In the genomic region with DNA sequence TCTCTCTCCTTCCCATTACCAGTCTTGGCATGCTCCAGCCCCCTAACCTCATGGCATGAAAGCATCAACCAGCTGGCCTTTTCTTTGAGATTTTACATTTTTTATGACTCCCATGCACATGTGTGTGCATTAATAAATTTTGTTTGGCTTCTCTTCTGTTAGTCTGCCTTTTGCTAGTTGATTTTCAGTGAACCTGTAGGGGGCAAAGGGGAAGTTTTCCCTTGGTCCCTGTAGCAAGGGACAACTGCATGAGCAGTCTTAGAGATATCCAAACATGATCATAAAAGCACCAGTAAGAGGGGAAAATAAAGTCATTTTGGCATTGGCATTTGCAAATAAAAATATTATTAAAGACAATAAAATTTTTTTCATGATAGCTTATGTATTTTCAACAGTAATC, we compare ENCODE assay signal across 13 cellular contexts.
DNase-seq lines count a peak whose midpoint lies in the region; ATAC-seq, FAIRE-seq and TF ChIP-seq lines count a peak whose summit lies in the region.
"Had no signal": no experiment of that assay in that cellular context is flagged by ENCODE, and none has a peak within 500 bp of the region (broad histone marks: within the 10 kb centered on the region; RNA-seq: fewer than 3 reads in every experiment).

No MANE protein-coding gene starts in this region.

- H3K4me1 ChIP-seq in A549 (no peaks in the 10 kb centered on the region), GM12878 (ENCODE audit: control insufficient read depth, insufficient read depth, low read length) (peaks cover 3% of the 10 kb centered on the region; the same call in 1 of the 2 replicates)
- H3K4me1 ChIP-seq in effector memory CD4-positive, alpha-beta T cell (ENCODE audit: control insufficient read depth, insufficient read depth, low read length, poor library complexity, severe bottlenecking): no peaks in the 10 kb centered on the region
- H3K4me1 ChIP-seq: BLaER1 had no signal

- H3K4me3 ChIP-seq in A549: no peak overlapping the region
- no peak overlapping the region for H3K4me3 ChIP-seq in GM12878
- no peak overlapping the region for H3K4me3 ChIP-seq in effector memory CD4-positive, alpha-beta T cell (ENCODE audit: insufficient read depth, low read depth, low read length, poor library complexity, severe bottlenecking)
- H3K4me3 ChIP-seq: BLaER1 had no signal

- no peak overlapping the region; the same call in 1 of the 2 replicates for H2AFZ ChIP-seq in GM12878 (ENCODE audit: control insufficient read depth, low read depth, low read length)

- no peak for DNase-seq in A549 (ENCODE audit: low read depth in 1 of 2, low spot score in 1 of 2)
- DNase-seq in GM12878 (ENCODE audit: low read depth, low spot score): no peak
- no peak for DNase-seq in effector memory CD4-positive, alpha-beta T cell
- DNase-seq in AG08395 (ENCODE audit: low spot score): no peak
- DNase-seq in NCI-H1930 (lab: John Stamatoyannopoulos, UW): no peak
- no peak for DNase-seq in activated T-cell treated with anti-CD3 and anti-CD28 coated beads, Interleukin-2, amount 50 U/mL, for 1 hour
- DNase-seq: activated CD4-positive, CD25-positive, alpha-beta regulatory T cell treated with anti-CD3 and anti-CD28 coated beads, Interleukin-2, amount 50 U/mL, for 72 hours; left ventricle myocardium superior had no signal

- H3K9ac ChIP-seq in GM12878 (ENCODE audit: control insufficient read depth, insufficient read depth, low read length): no peak overlapping the region
- H3K9ac ChIP-seq: BLaER1 had no signal

- H4K20me1 ChIP-seq in GM12878 (ENCODE audit: control insufficient read depth, insufficient read depth): no peaks in the 10 kb centered on the region
- H4K20me1 ChIP-seq: BLaER1 had no signal

- FAIRE-seq in A549 (lab: Jason Lieb, UNC): no peak
- no peak for FAIRE-seq in GM12878 (lab: Jason Lieb, UNC)
- FAIRE-seq: GM18507 had no signal

- POLR2A ChIA-PET in A549 (lab: Yijun Ruan, JAX) (no interaction called here), GM12878 (lab: Charles Lee) (no interaction called here)

- no peaks in the 10 kb centered on the region for H3K36me3 ChIP-seq in GM12878 (ENCODE audit: control insufficient read depth in 2 of 2, insufficient read depth in 2 of 2, low read length in 1 of 2)
- H3K36me3 ChIP-seq in effector memory CD4-positive, alpha-beta T cell (ENCODE audit: control insufficient read depth, insufficient read depth, low read length): no peaks in the 10 kb centered on the region
- H3K36me3 ChIP-seq: BLaER1 had no signal

- RAD21 ChIA-PET in GM12878 (lab: Charles Lee; ENCODE audit: unreplicated experiment): interaction anchor here (0.7 to 1.8 kb wide), 2 partner anchors 9 to 216 kb away, joined by 4 to 7 read pairs; no protein-coding TSS in a partner anchor

- no peaks in the 10 kb centered on the region for H3K79me2 ChIP-seq in GM12878 (ENCODE audit: control insufficient read depth, insufficient read depth, low read length)

- TF ChIP-seq RAD21 in A549 (conservative IDR thresholded peaks at IDR 0.05 in 1 of 2, IDR thresholded peaks at IDR 0.05 in 1 of 2) (no peak), GM12878 (IDR thresholded peaks at IDR 0.05; ENCODE audit: insufficient read depth, low read depth, low read length) (0 out of 2 replicates have a peak, but pooled peaks have one; percentile 8)

- no peaks in the 10 kb centered on the region for H3K27me3 ChIP-seq in GM12878 (replicated peaks in 1 of 2; ENCODE audit: control insufficient read depth in 2 of 2, insufficient read depth in 2 of 2, low read length in 1 of 2)
- H3K27me3 ChIP-seq in effector memory CD4-positive, alpha-beta T cell (replicated peaks; ENCODE audit: control insufficient read depth, insufficient read depth, low read length, poor library complexity, severe bottlenecking): no peaks in the 10 kb centered on the region
- H3K27me3 ChIP-seq: BLaER1 had no signal

- in situ Hi-C loops in GM12878 (cut with MboI): no loop called here

- TF ChIP-seq POLR2A in A549 (IDR thresholded peaks at IDR 0.05; ENCODE audit: low read length) (no peak), GM12878 (IDR thresholded peaks at IDR 0.05; ENCODE audit: low read depth, low read length) (no peak)

- TF ChIP-seq CTCF in A549 (IDR thresholded peaks at IDR 0.05) (no peak), GM12878 (IDR thresholded peaks at IDR 0.05 in 2 of 3, conservative IDR thresholded peaks at IDR 0.05 in 1 of 3; ENCODE audit: control insufficient read depth in 2 of 3, extremely low read depth in 1 of 3, insufficient read depth in 1 of 3, low read depth in 3 of 3, low read length in 3 of 3) (peak in 2 of 3 experiments; percentile 31 to 36; a peak in 3 of 6 replicates)

- BruUV-seq in GM12878 (replicated peaks; lab: Mats Ljungman, UMichigan): no TSS peak

- peak; percentile 77 for ATAC-seq in A549
- ATAC-seq in GM19043 (IDR thresholded peaks at IDR 0.05; ENCODE audit: low read depth, unreplicated experiment): peak; percentile 41
- ATAC-seq in HG03280 (IDR thresholded peaks at IDR 0.05; ENCODE audit: unreplicated experiment): peak; percentile 26
- peak; percentile 82 for ATAC-seq in GM12878
- ATAC-seq: esophagus mucosa, left ventricle myocardium superior had no signal

- intact Hi-C loops in GM12878 (cut with micrococcal nuclease; ENCODE audit: unreplicated experiment): no loop called here

- H3K4me2 ChIP-seq in A549: no peak overlapping the region
- peak overlapping the region; percentile 13; the same call in 1 of the 2 replicates for H3K4me2 ChIP-seq in GM12878 (ENCODE audit: control insufficient read depth, insufficient read depth)
- H3K4me2 ChIP-seq: BLaER1 had no signal

- H3K9me3 ChIP-seq in A549 (no peaks in the 10 kb centered on the region), GM12878 (replicated peaks; ENCODE audit: control insufficient read depth, insufficient read depth, low read length) (no peaks in the 10 kb centered on the region)
- peaks cover 3% of the 10 kb centered on the region for H3K9me3 ChIP-seq in effector memory CD4-positive, alpha-beta T cell (ENCODE audit: control insufficient read depth, low read length)

- H3K27ac ChIP-seq in A549 (no peak overlapping the region), GM12878 (ENCODE audit: control insufficient read depth, insufficient read depth) (no peak overlapping the region)
- H3K27ac ChIP-seq in effector memory CD4-positive, alpha-beta T cell (ENCODE audit: insufficient read depth, low read length, poor library complexity, severe bottlenecking): no peak overlapping the region
- H3K27ac ChIP-seq: BLaER1 had no signal

- no peak for TF ChIP-seq EP300 in A549 (IDR thresholded peaks at IDR 0.05)
- no peak for TF ChIP-seq EP300 in GM12878 (IDR thresholded peaks at IDR 0.05; ENCODE audit: borderline replicate concordance in 1 of 2, control insufficient read depth in 1 of 2, low read depth in 2 of 2, low read length in 2 of 2)

- SMC1A ChIA-PET in GM12878 (lab: Charles Lee; ENCODE audit: uncharacterized antibody, unreplicated experiment): interaction anchor here (0.6 to 2.8 kb wide), 6 partner anchors 9 to 204 kb away, joined by 3 to 14 read pairs (median 4); no protein-coding TSS in a partner anchor

- CTCF ChIA-PET in A549 (lab: Yijun Ruan, JAX): interaction anchor here (0.6 to 1.7 kb wide), 2 partner anchors 59 to 216 kb away, joined by 3 to 6 read pairs; no protein-coding TSS in a partner anchor
- CTCF ChIA-PET in GM12878 (lab: Yijun Ruan, JAX): interaction anchor here (1.9 to 6.5 kb wide), 3 partner anchors 9 to 215 kb away, joined by 5 to 40 read pairs (median 10); no protein-coding TSS in a partner anchor

TF ChIP-seq in A549, 52 proteins besides CTCF, POLR2A, EP300 and RAD21:
- TF ChIP-seq ZC3H11A (IDR thresholded peaks at IDR 0.05) (no peak), NPAS2 (CRISPR knock-in tag; IDR thresholded peaks at IDR 0.05; ENCODE audit: borderline replicate concordance) (no peak), CBX8 (IDR thresholded peaks at IDR 0.05) (no peak), BCL3 (IDR thresholded peaks at IDR 0.05) (no peak), ESRRA (IDR thresholded peaks at IDR 0.05; ENCODE audit: borderline replicate concordance, low read length) (no peak), CHD4 (IDR thresholded peaks at IDR 0.05; ENCODE audit: borderline replicate concordance) (no peak), RCOR1 (IDR thresholded peaks at IDR 0.05; ENCODE audit: low read depth, low read length) (no peak)

TF ChIP-seq in GM12878, 131 proteins besides CTCF, POLR2A, EP300 and RAD21:
- TF ChIP-seq, protein P1, sequence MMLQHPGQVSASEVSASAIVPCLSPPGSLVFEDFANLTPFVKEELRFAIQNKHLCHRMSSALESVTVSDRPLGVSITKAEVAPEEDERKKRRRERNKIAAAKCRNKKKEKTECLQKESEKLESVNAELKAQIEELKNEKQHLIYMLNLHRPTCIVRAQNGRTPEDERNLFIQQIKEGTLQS (IDR thresholded peaks at IDR 0.05; ENCODE audit: borderline replicate concordance, extremely low read depth, low read depth, low read length): no peak

Comparison
In these comparisons a context has a peak if more than half of its experiments do, and no peak if none do; other contexts are left out.
1. ATAC-seq: peak in every context shown above with its lines; median percentile 82 in GM12878; 77 in A549; 41 in GM19043; 26 in HG03280.
2. Of the 24 proteins assayed by ChIP-seq in both GM12878 and A549: peak only in GM12878: CTCF and RAD21; only in A549: none; in both: none; in neither: 22.